In genomic region chr2:219207884-219208740, GRCh38 we compare ENCODE assay signal across 8 cellular contexts. TPM values are rescaled to one million over a fixed set of nuclear protein-coding genes. Genes with fewer than 3 reads are reported as not detected.
A peak's percentile ranks its signal among the peaks of the same experiment; 100 is the strongest.
DNase-seq lines count a peak whose midpoint lies in the region; ATAC-seq, FAIRE-seq and TF ChIP-seq lines count a peak whose summit lies in the region.

No MANE protein-coding gene starts in this region.

- peak overlapping the region; percentile 100 for H3K4me2 ChIP-seq in HepG2 (ENCODE audit: low read depth, low read length)

- TF ChIP-seq RAD21 in HepG2 (CRISPR knock-in tag; IDR thresholded peaks at IDR 0.05) = no peak; the same call in 1 of the 2 replicates

- H3K36me3 ChIP-seq in adipocyte (ENCODE audit: control insufficient read depth, insufficient read depth, low read length, severe bottlenecking) (peaks cover 39% of the 10 kb centered on the region), HepG2 (replicated peaks in 1 of 2; ENCODE audit: control insufficient read depth in 1 of 2, insufficient read depth in 2 of 2, low read length in 2 of 2) (peaks cover 18 to 32% of the 10 kb centered on the region in 2 experiments)

- BruUV-seq in HepG2 (replicated peaks; lab: Mats Ljungman, UMichigan) = TSS peak; percentile 20

- peak overlapping the region; percentile 93 for H3K4me3 Mint-ChIP-seq in stimulated activated naive CD8-positive, alpha-beta T cell treated with anti-CD3 and anti-CD28 coated beads, Interleukin-15, Interleukin-2, amounts not matched to agents 100 ng/mL and 50 ng/mL, for 24 hours

- FAIRE-seq in HepG2 (lab: Jason Lieb, UNC) (peak; percentile 98), frontal cortex (lab: Jason Lieb, UNC) (no peak)

- no peaks in the 10 kb centered on the region for H3K27me3 Mint-ChIP-seq in stimulated activated naive CD8-positive, alpha-beta T cell treated with anti-CD3 and anti-CD28 coated beads, Interleukin-15, Interleukin-2, amounts not matched to agents 100 ng/mL and 50 ng/mL, for 24 hours

- no peak for ATAC-seq in stimulated activated naive CD8-positive, alpha-beta T cell treated with anti-CD3 and anti-CD28 coated beads, Interleukin-15, Interleukin-2, amounts not matched to agents 100 U/mL and 50 U/mL, for 24 hours
- ATAC-seq in HepG2 = peak; percentile 53

- peak overlapping the region; percentile 95 for H3K27ac ChIP-seq in HepG2 (ENCODE audit: extremely low read length, insufficient read depth, low read length)

- 4% methylated on average over 17 of the region's 17 CpGs for WGBS in HepG2 (ENCODE audit: low lambda C conversion rate)

- H3K79me2 ChIP-seq in HepG2 (ENCODE audit: insufficient read depth, low read length) = peaks cover 6% of the 10 kb centered on the region

- H3K4me3 ChIP-seq in adipocyte (ENCODE audit: low read length) (peak overlapping the region; percentile 88), HepG2 (replicated peaks in 1 of 3; ENCODE audit: insufficient read depth in 1 of 3, low read depth in 2 of 3, low read length in 3 of 3) (peak overlapping the region; percentile 65 to 86 (median 69))

- H3K27ac Mint-ChIP-seq in stimulated activated naive CD8-positive, alpha-beta T cell treated with anti-CD3 and anti-CD28 coated beads, Interleukin-15, Interleukin-2, amounts not matched to agents 100 ng/mL and 50 ng/mL, for 24 hours = peak overlapping the region; percentile 49

- H3K9me3 ChIP-seq in adipocyte (ENCODE audit: control insufficient read depth, low read length) = no peaks in the 10 kb centered on the region
- H3K9me3 ChIP-seq in HepG2 (ENCODE audit: low read length) = no peaks in the 10 kb centered on the region

- H3K36me3 Mint-ChIP-seq in stimulated activated naive CD8-positive, alpha-beta T cell treated with anti-CD3 and anti-CD28 coated beads, Interleukin-15, Interleukin-2, amounts not matched to agents 100 ng/mL and 50 ng/mL, for 24 hours (ENCODE audit: low read depth) = peaks cover 38% of the 10 kb centered on the region

- in situ Hi-C loops in HepG2 (cut with HindIII; ENCODE audit: extremely low pct_ligation_motif_present, low pct_unique_long_range_greater_than_20kb) = loop anchor here (5.0 kb wide), 1 partner anchor 36 kb away; the partner anchor contains the start of gene SLC23A3

- H4K20me1 ChIP-seq in HepG2 (ENCODE audit: insufficient read depth, low read length) = no peaks in the 10 kb centered on the region

- no peak for TF ChIP-seq CTCF in HepG2 (CRISPR knock-in tag; IDR thresholded peaks at IDR 0.05)

- H3K9me3 Mint-ChIP-seq in stimulated activated naive CD8-positive, alpha-beta T cell treated with anti-CD3 and anti-CD28 coated beads, Interleukin-15, Interleukin-2, amounts not matched to agents 100 ng/mL and 50 ng/mL, for 24 hours = no peaks in the 10 kb centered on the region

- H3K4me1 Mint-ChIP-seq in stimulated activated naive CD8-positive, alpha-beta T cell treated with anti-CD3 and anti-CD28 coated beads, Interleukin-15, Interleukin-2, amounts not matched to agents 100 ng/mL and 50 ng/mL, for 24 hours (ENCODE audit: low read depth) = peaks cover 54% of the 10 kb centered on the region

- peak in 1 of 2 experiments; percentile 76; a peak in 3 of 4 replicates for TF ChIP-seq EP300 in HepG2 (IDR thresholded peaks at IDR 0.05; ENCODE audit: low read depth in 2 of 2, low read length in 2 of 2)
- TF ChIP-seq EP300 in HepG2 (CRISPR knock-in tag; IDR thresholded peaks at IDR 0.05; ENCODE audit: borderline replicate concordance) = peak; percentile 56

- no peaks in the 10 kb centered on the region for H3K27me3 ChIP-seq in adipocyte (replicated peaks; ENCODE audit: control insufficient read depth, insufficient read depth, low read length)
- no peaks in the 10 kb centered on the region; a peak in 1 of 5 replicates for H3K27me3 ChIP-seq in HepG2 (ENCODE audit: control insufficient read depth in 1 of 2, insufficient read depth in 2 of 2, low read length in 2 of 2)

- H3K4me1 ChIP-seq in adipocyte (ENCODE audit: control insufficient read depth, insufficient read depth, low read length) = peaks cover 17% of the 10 kb centered on the region
- peaks cover 54% of the 10 kb centered on the region for H3K4me1 ChIP-seq in HepG2 (ENCODE audit: insufficient read depth, low read length)

- DNase-seq in stimulated activated naive CD8-positive, alpha-beta T cell treated with anti-CD3 and anti-CD28 coated beads, Interleukin-15, Interleukin-2, amounts not matched to agents 100 U/mL and 50 U/mL, for 24 hours = no peak
- DNase-seq in adipocyte (ENCODE audit: low read depth) (peak; percentile 27), HepG2 (ENCODE audit: low spot score) (peak; percentile 90), Kasumi-1 (lab: John Stamatoyannopoulos, UW) (no peak), OCI-M1 (lab: John Stamatoyannopoulos, UW) (no peak), frontal cortex (ENCODE audit: low spot score in 2 of 2) (no peak)
- no peak for DNase-seq in stimulated activated naive CD4-positive, alpha-beta T cell treated with Interleukin-2 at 50 U/mL for 16 hours (lab: John Stamatoyannopoulos, UW)

- TF ChIP-seq POLR2A in HepG2 (IDR thresholded peaks at IDR 0.05; ENCODE audit: insufficient read depth in 1 of 2, low read depth in 2 of 2, low read length in 2 of 2) = peak in 1 of 2 experiments; percentile 48; a peak in 1 of 4 replicates

- H3K9ac ChIP-seq in adipocyte (ENCODE audit: low read length) (peak overlapping the region; percentile 93), HepG2 (ENCODE audit: insufficient read depth, low read depth, low read length) (peak overlapping the region; percentile 77)

- intact Hi-C loops in HepG2 (cut with micrococcal nuclease; ENCODE audit: unreplicated experiment) = loop anchor here (1.0 kb wide), 3 partner anchors 9 to 48 kb away; partner anchors contain the start of gene NHEJ1

- POLR2A ChIA-PET in HepG2 (lab: Yijun Ruan, JAX) = interaction anchor here (0.7 to 5.6 kb wide), 22 partner anchors 9 to 363 kb away, joined by 3 to 227 read pairs (median 6); partner anchors contain the start of genes ABCB6, ANKZF1, ATG9A and CNPPD1

- H2AFZ ChIP-seq in HepG2 (ENCODE audit: low read length) = no peak overlapping the region

- CTCF ChIA-PET in HepG2 (lab: Yijun Ruan, JAX; ENCODE audit: low intra/inter-chr PET ratio, low total read pairs) = interaction anchor here (2.6 kb wide), 1 partner anchor 37 kb away, joined by 8 read pairs; no protein-coding TSS in a partner anchor

RNA-seq across cellular contexts. Expression of gene ZFAND2B, which starts 1.5 kb away (rescaled TPM):
- total RNA-seq in HepG2 (2016; rRNA removed; fragmentation: Illumina TruSeq; extraction: Trizol) = 39.4 and 53.3 TPM in 2 replicates
- total RNA-seq in HepG2 (2016; cell fraction: cytosol; rRNA removed; fragmentation: Illumina TruSeq; extraction: Trizol; ENCODE audit: low read depth) = 97.6 and 112 TPM in 2 replicates
- total RNA-seq in HepG2 (2016; cell fraction: insoluble cytoplasmic fraction; rRNA removed; fragmentation: Illumina TruSeq; extraction: Trizol) = 37.3 and 56.7 TPM in 2 replicates
- total RNA-seq in HepG2 (2016; cell fraction: membrane; rRNA removed; fragmentation: Illumina TruSeq; extraction: Trizol) = 81.3 and 81.5 TPM in 2 replicates
- 38.7 and 41.0 TPM in 2 replicates for total RNA-seq in HepG2 (2016; cell fraction: nucleus; rRNA removed; fragmentation: Illumina TruSeq; extraction: Trizol)
- polyA plus RNA-seq in HepG2 (2011; rRNA removed) = 115 and 139 TPM in 2 replicates
- polyA plus RNA-seq in HepG2 (2011; cell fraction: cytosol; rRNA removed) = 86.0 and 119 TPM in 2 replicates
- polyA plus RNA-seq in HepG2 (2011; cell fraction: nucleus; rRNA removed) = 440 and 456 TPM in 2 replicates
- polyA plus RNA-seq in HepG2 (2012) = 61.3 and 62.2 TPM in 2 replicates
- polyA plus RNA-seq in HepG2 (2016; cell fraction: cytosol; fragmentation: Illumina TruSeq; extraction: Trizol; ENCODE audit: low read depth) = 85.1 and 89.2 TPM in 2 replicates
- polyA plus RNA-seq in HepG2 (2016; cell fraction: insoluble cytoplasmic fraction; fragmentation: Illumina TruSeq; extraction: Trizol; ENCODE audit: low read depth) = 42.7 and 45.5 TPM in 2 replicates
- 68.1 and 69.5 TPM in 2 replicates for polyA plus RNA-seq in HepG2 (2016; cell fraction: membrane; fragmentation: Illumina TruSeq; extraction: Trizol; ENCODE audit: low read depth)
- 75.7 and 78.1 TPM in 2 replicates for polyA plus RNA-seq in HepG2 (2016; cell fraction: nucleus; fragmentation: Illumina TruSeq; extraction: Trizol; ENCODE audit: insufficient read depth, low read depth)
- 29.2 and 84.0 TPM in 2 replicates for polyA minus RNA-seq in HepG2 (2011; rRNA and poly(A)+ RNA removed; ENCODE audit: low replicate concordance)
- polyA minus RNA-seq in HepG2 (2011; cell fraction: cytosol; rRNA and poly(A)+ RNA removed) = 21.6 and 22.7 TPM in 2 replicates
- polyA minus RNA-seq in HepG2 (2011; cell fraction: nucleus; rRNA and poly(A)+ RNA removed) = 88.6 and 99.7 TPM in 2 replicates
- 10.2 TPM for total RNA-seq in frontal cortex

RNA-seq across cellular contexts. Expression of gene ABCB6, which starts 10.6 kb away (rescaled TPM):
- total RNA-seq in HepG2 (2016; rRNA removed; fragmentation: Illumina TruSeq; extraction: Trizol) = 51.3 and 137 TPM in 2 replicates
- 28.1 and 35.8 TPM in 2 replicates for total RNA-seq in HepG2 (2016; cell fraction: cytosol; rRNA removed; fragmentation: Illumina TruSeq; extraction: Trizol; ENCODE audit: low read depth)
- 43.5 and 141 TPM in 2 replicates for total RNA-seq in HepG2 (2016; cell fraction: insoluble cytoplasmic fraction; rRNA removed; fragmentation: Illumina TruSeq; extraction: Trizol)
- total RNA-seq in HepG2 (2016; cell fraction: membrane; rRNA removed; fragmentation: Illumina TruSeq; extraction: Trizol) = 47.7 and 48.7 TPM in 2 replicates
- 116 and 133 TPM in 2 replicates for total RNA-seq in HepG2 (2016; cell fraction: nucleus; rRNA removed; fragmentation: Illumina TruSeq; extraction: Trizol)
- polyA plus RNA-seq in HepG2 (2011; rRNA removed) = 91.1 and 106 TPM in 2 replicates
- polyA plus RNA-seq in HepG2 (2011; cell fraction: cytosol; rRNA removed) = 41.3 and 55.0 TPM in 2 replicates
- polyA plus RNA-seq in HepG2 (2011; cell fraction: nucleus; rRNA removed) = 379 and 422 TPM in 2 replicates
- polyA plus RNA-seq in HepG2 (2012) = 116 and 121 TPM in 2 replicates
- polyA plus RNA-seq in HepG2 (2016; cell fraction: cytosol; fragmentation: Illumina TruSeq; extraction: Trizol; ENCODE audit: low read depth) = 19.8 and 20.8 TPM in 2 replicates
- polyA plus RNA-seq in HepG2 (2016; cell fraction: insoluble cytoplasmic fraction; fragmentation: Illumina TruSeq; extraction: Trizol; ENCODE audit: low read depth) = 40.4 and 42.9 TPM in 2 replicates
- 30.7 and 31.5 TPM in 2 replicates for polyA plus RNA-seq in HepG2 (2016; cell fraction: membrane; fragmentation: Illumina TruSeq; extraction: Trizol; ENCODE audit: low read depth)
- polyA plus RNA-seq in HepG2 (2016; cell fraction: nucleus; fragmentation: Illumina TruSeq; extraction: Trizol; ENCODE audit: insufficient read depth, low read depth) = 219 and 220 TPM in 2 replicates
- polyA minus RNA-seq in HepG2 (2011; rRNA and poly(A)+ RNA removed; ENCODE audit: low replicate concordance) = 38.6 and 282 TPM in 2 replicates
- polyA minus RNA-seq in HepG2 (2011; cell fraction: cytosol; rRNA and poly(A)+ RNA removed) = 35.0 and 43.2 TPM in 2 replicates
- polyA minus RNA-seq in HepG2 (2011; cell fraction: nucleus; rRNA and poly(A)+ RNA removed) = 86.5 and 121 TPM in 2 replicates
- 28.1 TPM for total RNA-seq in frontal cortex

RNA-seq across cellular contexts. Expression of gene ATG9A, which starts 21.3 kb away (rescaled TPM):
- 22.2 and 35.0 TPM in 2 replicates for total RNA-seq in HepG2 (2016; rRNA removed; fragmentation: Illumina TruSeq; extraction: Trizol)
- total RNA-seq in HepG2 (2016; cell fraction: cytosol; rRNA removed; fragmentation: Illumina TruSeq; extraction: Trizol; ENCODE audit: low read depth) = 4.5 and 6.5 TPM in 2 replicates
- total RNA-seq in HepG2 (2016; cell fraction: insoluble cytoplasmic fraction; rRNA removed; fragmentation: Illumina TruSeq; extraction: Trizol) = 20.4 and 32.7 TPM in 2 replicates
- total RNA-seq in HepG2 (2016; cell fraction: membrane; rRNA removed; fragmentation: Illumina TruSeq; extraction: Trizol) = 16.0 and 25.9 TPM in 2 replicates
- 35.0 and 40.9 TPM in 2 replicates for total RNA-seq in HepG2 (2016; cell fraction: nucleus; rRNA removed; fragmentation: Illumina TruSeq; extraction: Trizol)
- polyA plus RNA-seq in HepG2 (2011; rRNA removed) = 131 and 172 TPM in 2 replicates
- 123 and 128 TPM in 2 replicates for polyA plus RNA-seq in HepG2 (2011; cell fraction: cytosol; rRNA removed)
- polyA plus RNA-seq in HepG2 (2011; cell fraction: nucleus; rRNA removed) = 189 and 211 TPM in 2 replicates
- polyA plus RNA-seq in HepG2 (2012) = 94.7 and 110 TPM in 2 replicates
- 5.3 and 5.7 TPM in 2 replicates for polyA plus RNA-seq in HepG2 (2016; cell fraction: cytosol; fragmentation: Illumina TruSeq; extraction: Trizol; ENCODE audit: low read depth)
- polyA plus RNA-seq in HepG2 (2016; cell fraction: insoluble cytoplasmic fraction; fragmentation: Illumina TruSeq; extraction: Trizol; ENCODE audit: low read depth) = 22.5 and 28.3 TPM in 2 replicates
- 17.7 and 19.4 TPM in 2 replicates for polyA plus RNA-seq in HepG2 (2016; cell fraction: membrane; fragmentation: Illumina TruSeq; extraction: Trizol; ENCODE audit: low read depth)
- 57.3 and 62.1 TPM in 2 replicates for polyA plus RNA-seq in HepG2 (2016; cell fraction: nucleus; fragmentation: Illumina TruSeq; extraction: Trizol; ENCODE audit: insufficient read depth, low read depth)
- 133 and 388 TPM in 2 replicates for polyA minus RNA-seq in HepG2 (2011; rRNA and poly(A)+ RNA removed; ENCODE audit: low replicate concordance)
- polyA minus RNA-seq in HepG2 (2011; cell fraction: cytosol; rRNA and poly(A)+ RNA removed) = 97.2 and 111 TPM in 2 replicates
- 57.6 and 91.8 TPM in 2 replicates for polyA minus RNA-seq in HepG2 (2011; cell fraction: nucleus; rRNA and poly(A)+ RNA removed)
- 19.6 TPM for total RNA-seq in frontal cortex

RNA-seq across cellular contexts. Expression of gene ANKZF1, which starts 21.5 kb away (rescaled TPM):
- total RNA-seq in HepG2 (2016; rRNA removed; fragmentation: Illumina TruSeq; extraction: Trizol) = 14.6 and 25.3 TPM in 2 replicates
- 7.2 and 11.5 TPM in 2 replicates for total RNA-seq in HepG2 (2016; cell fraction: cytosol; rRNA removed; fragmentation: Illumina TruSeq; extraction: Trizol; ENCODE audit: low read depth)
- 15.1 and 28.1 TPM in 2 replicates for total RNA-seq in HepG2 (2016; cell fraction: insoluble cytoplasmic fraction; rRNA removed; fragmentation: Illumina TruSeq; extraction: Trizol)
- total RNA-seq in HepG2 (2016; cell fraction: membrane; rRNA removed; fragmentation: Illumina TruSeq; extraction: Trizol) = 9.6 and 9.7 TPM in 2 replicates
- 35.5 and 43.3 TPM in 2 replicates for total RNA-seq in HepG2 (2016; cell fraction: nucleus; rRNA removed; fragmentation: Illumina TruSeq; extraction: Trizol)
- polyA plus RNA-seq in HepG2 (2011; rRNA removed) = 128 and 131 TPM in 2 replicates
- 31.4 and 41.4 TPM in 2 replicates for polyA plus RNA-seq in HepG2 (2011; cell fraction: cytosol; rRNA removed)
- polyA plus RNA-seq in HepG2 (2011; cell fraction: nucleus; rRNA removed) = 741 and 801 TPM in 2 replicates
- 97.7 and 105 TPM in 2 replicates for polyA plus RNA-seq in HepG2 (2012)
- 1.9 and 2.1 TPM in 2 replicates for polyA plus RNA-seq in HepG2 (2016; cell fraction: cytosol; fragmentation: Illumina TruSeq; extraction: Trizol; ENCODE audit: low read depth)
- 12.2 and 12.4 TPM in 2 replicates for polyA plus RNA-seq in HepG2 (2016; cell fraction: insoluble cytoplasmic fraction; fragmentation: Illumina TruSeq; extraction: Trizol; ENCODE audit: low read depth)
- 3.0 and 3.3 TPM in 2 replicates for polyA plus RNA-seq in HepG2 (2016; cell fraction: membrane; fragmentation: Illumina TruSeq; extraction: Trizol; ENCODE audit: low read depth)
- 74.4 and 78.7 TPM in 2 replicates for polyA plus RNA-seq in HepG2 (2016; cell fraction: nucleus; fragmentation: Illumina TruSeq; extraction: Trizol; ENCODE audit: insufficient read depth, low read depth)
- polyA minus RNA-seq in HepG2 (2011; rRNA and poly(A)+ RNA removed; ENCODE audit: low replicate concordance) = 27.1 and 66.1 TPM in 2 replicates
- 26.1 and 28.4 TPM in 2 replicates for polyA minus RNA-seq in HepG2 (2011; cell fraction: cytosol; rRNA and poly(A)+ RNA removed)
- polyA minus RNA-seq in HepG2 (2011; cell fraction: nucleus; rRNA and poly(A)+ RNA removed) = 218 and 249 TPM in 2 replicates
- total RNA-seq in frontal cortex = 34.2 TPM

RNA-seq across cellular contexts. Expression of gene RETREG2, which starts 30.0 kb away (rescaled TPM):
- total RNA-seq in HepG2 (2016; rRNA removed; fragmentation: Illumina TruSeq; extraction: Trizol) = 59.7 and 86.0 TPM in 2 replicates
- total RNA-seq in HepG2 (2016; cell fraction: cytosol; rRNA removed; fragmentation: Illumina TruSeq; extraction: Trizol; ENCODE audit: low read depth) = 29.5 and 34.8 TPM in 2 replicates
- total RNA-seq in HepG2 (2016; cell fraction: insoluble cytoplasmic fraction; rRNA removed; fragmentation: Illumina TruSeq; extraction: Trizol) = 56.6 and 88.6 TPM in 2 replicates
- total RNA-seq in HepG2 (2016; cell fraction: membrane; rRNA removed; fragmentation: Illumina TruSeq; extraction: Trizol) = 119 and 127 TPM in 2 replicates
- total RNA-seq in HepG2 (2016; cell fraction: nucleus; rRNA removed; fragmentation: Illumina TruSeq; extraction: Trizol) = 52.2 and 63.7 TPM in 2 replicates
- 134 and 137 TPM in 2 replicates for polyA plus RNA-seq in HepG2 (2011; rRNA removed)
- 145 and 149 TPM in 2 replicates for polyA plus RNA-seq in HepG2 (2011; cell fraction: cytosol; rRNA removed)
- 127 and 155 TPM in 2 replicates for polyA plus RNA-seq in HepG2 (2011; cell fraction: nucleus; rRNA removed)
- 82.7 and 89.2 TPM in 2 replicates for polyA plus RNA-seq in HepG2 (2012)
- 47.5 and 51.2 TPM in 2 replicates for polyA plus RNA-seq in HepG2 (2016; cell fraction: cytosol; fragmentation: Illumina TruSeq; extraction: Trizol; ENCODE audit: low read depth)
- 51.2 and 58.4 TPM in 2 replicates for polyA plus RNA-seq in HepG2 (2016; cell fraction: insoluble cytoplasmic fraction; fragmentation: Illumina TruSeq; extraction: Trizol; ENCODE audit: low read depth)
- polyA plus RNA-seq in HepG2 (2016; cell fraction: membrane; fragmentation: Illumina TruSeq; extraction: Trizol; ENCODE audit: low read depth) = 95.6 and 101 TPM in 2 replicates
- 84.0 and 89.2 TPM in 2 replicates for polyA plus RNA-seq in HepG2 (2016; cell fraction: nucleus; fragmentation: Illumina TruSeq; extraction: Trizol; ENCODE audit: insufficient read depth, low read depth)
- 148 and 315 TPM in 2 replicates for polyA minus RNA-seq in HepG2 (2011; rRNA and poly(A)+ RNA removed; ENCODE audit: low replicate concordance)
- polyA minus RNA-seq in HepG2 (2011; cell fraction: cytosol; rRNA and poly(A)+ RNA removed) = 63.9 and 70.8 TPM in 2 replicates
- 91.3 and 97.2 TPM in 2 replicates for polyA minus RNA-seq in HepG2 (2011; cell fraction: nucleus; rRNA and poly(A)+ RNA removed)
- 73.4 TPM for total RNA-seq in frontal cortex

Comparison
In these comparisons a context has a peak if more than half of its experiments do, and no peak if none do; other contexts are left out.
1. DNase-seq: peak in adipocyte (single experiment) and HepG2 (single experiment); none in stimulated activated naive CD8-positive, alpha-beta T cell treated with anti-CD3 and anti-CD28 coated beads, Interleukin-15, Interleukin-2, amounts not matched to agents 100 U/mL and 50 U/mL, for 24 hours (single experiment), Kasumi-1 (0 of 2), OCI-M1 (single experiment), frontal cortex (0 of 2) and stimulated activated naive CD4-positive, alpha-beta T cell treated with Interleukin-2 at 50 U/mL for 16 hours (single experiment).